8 cellular contexts compared by ENCODE assay signal in genomic region chr9:133979921-133980863, GRCh38. TPM values are rescaled to one million over a fixed set of nuclear protein-coding genes. Genes with fewer than 3 reads are reported as not detected.
DNase-seq lines count a peak whose midpoint lies in the region; ATAC-seq and TF ChIP-seq lines count a peak whose summit lies in the region.
"Had no signal": no experiment of that assay in that cellular context is flagged by ENCODE, and none has a peak within 500 bp of the region (broad histone marks: within the 10 kb centered on the region; RNA-seq: fewer than 3 reads in every experiment).

No MANE protein-coding gene starts in this region.

- no peaks in the 10 kb centered on the region for H3K36me3 ChIP-seq in SJCRH30

- peaks cover 80% of the 10 kb centered on the region for H3K4me1 Mint-ChIP-seq in stimulated activated memory B cell treated with anti-CD40 and anti-IgM and Interleukin-4, amounts not matched to agents 10 μg/mL and 1 μg/mL and 100 μg/mL, for 72 hours

- peak overlapping the region; percentile 24 for H3K4me3 ChIP-seq in SJCRH30

- in situ Hi-C loops in GM13976 (cut with MboI; ENCODE audit: low sequenced_read_pairs, unreplicated experiment) = no loop called here

- peaks cover 9% of the 10 kb centered on the region for H3K36me3 Mint-ChIP-seq in stimulated activated memory B cell treated with anti-CD40 and anti-IgM and Interleukin-4, amounts not matched to agents 10 μg/mL and 1 μg/mL and 100 μg/mL, for 72 hours

- H3K9me3 ChIP-seq in SJCRH30 (replicated peaks) = no peaks in the 10 kb centered on the region

- peak overlapping the region; percentile 68 for H3K27ac Mint-ChIP-seq in stimulated activated memory B cell treated with anti-CD40 and anti-IgM and Interleukin-4, amounts not matched to agents 10 μg/mL and 1 μg/mL and 100 μg/mL, for 72 hours

- TF ChIP-seq CTCF in GM13976 (IDR thresholded peaks at IDR 0.05; ENCODE audit: borderline replicate concordance, control extremely low read depth, extremely low read depth, insufficient read depth, missing control alignments) = no peak

- H3K27ac ChIP-seq in SJCRH30 = peak overlapping the region; percentile 68

- H3K4me1 ChIP-seq in SJCRH30 = peaks cover 52% of the 10 kb centered on the region

- peak; percentile 11 for ATAC-seq in HG02763 (IDR thresholded peaks at IDR 0.05; ENCODE audit: unreplicated experiment)
- peak; percentile 53 for ATAC-seq in stimulated activated memory B cell treated with anti-CD40 and anti-IgM and Interleukin-4, amounts not matched to agents 10 μg/mL and 1 μg/mL and 100 μg/mL, for 72 hours

- no peaks in the 10 kb centered on the region for H3K27me3 ChIP-seq in SJCRH30

- H3K27me3 Mint-ChIP-seq in stimulated activated memory B cell treated with anti-CD40 and anti-IgM and Interleukin-4, amounts not matched to agents 10 μg/mL and 1 μg/mL and 100 μg/mL, for 72 hours = no peaks in the 10 kb centered on the region

- DNase-seq in SJCRH30 (peak; percentile 96), iPS-NIHi11 (ENCODE audit: low spot score) (peak; percentile 11), AG08396 (ENCODE audit: low spot score) (no peak), GM13976 (ENCODE audit: low spot score) (no peak), occipital lobe (lab: John Stamatoyannopoulos, UW) (no peak)
- DNase-seq: SW 1271 had no signal

- H3K9me3 Mint-ChIP-seq in stimulated activated memory B cell treated with anti-CD40 and anti-IgM and Interleukin-4, amounts not matched to agents 10 μg/mL and 1 μg/mL and 100 μg/mL, for 72 hours = no peaks in the 10 kb centered on the region

- H3K4me3 Mint-ChIP-seq in stimulated activated memory B cell treated with anti-CD40 and anti-IgM and Interleukin-4, amounts not matched to agents 10 μg/mL and 1 μg/mL and 100 μg/mL, for 72 hours = peak overlapping the region; percentile 67

RNA-seq across cellular contexts. Expression of gene VAV2, which starts 11.9 kb away (rescaled TPM):
- total RNA-seq in SJCRH30 (2014; rRNA removed; shearing (Covaris generic)) = 24.0 and 28.0 TPM in 2 replicates
- 41.3 TPM for total RNA-seq in occipital lobe

RNA-seq across cellular contexts. Expression of gene BRD3OS, which starts 45.1 kb away (rescaled TPM):
- 20.1 and 20.2 TPM in 2 replicates for total RNA-seq in SJCRH30 (2014; rRNA removed; shearing (Covaris generic))
- 28.4 TPM for total RNA-seq in occipital lobe

Comparison
In these comparisons a context has a peak if more than half of its experiments do, and no peak if none do; other contexts are left out.
1. DNase-seq: peak in SJCRH30 (2 of 2) and iPS-NIHi11 (single experiment); none in AG08396 (single experiment), GM13976 (single experiment) and occipital lobe (single experiment).